8 cellular contexts compared by ENCODE assay signal in the genomic region with DNA sequence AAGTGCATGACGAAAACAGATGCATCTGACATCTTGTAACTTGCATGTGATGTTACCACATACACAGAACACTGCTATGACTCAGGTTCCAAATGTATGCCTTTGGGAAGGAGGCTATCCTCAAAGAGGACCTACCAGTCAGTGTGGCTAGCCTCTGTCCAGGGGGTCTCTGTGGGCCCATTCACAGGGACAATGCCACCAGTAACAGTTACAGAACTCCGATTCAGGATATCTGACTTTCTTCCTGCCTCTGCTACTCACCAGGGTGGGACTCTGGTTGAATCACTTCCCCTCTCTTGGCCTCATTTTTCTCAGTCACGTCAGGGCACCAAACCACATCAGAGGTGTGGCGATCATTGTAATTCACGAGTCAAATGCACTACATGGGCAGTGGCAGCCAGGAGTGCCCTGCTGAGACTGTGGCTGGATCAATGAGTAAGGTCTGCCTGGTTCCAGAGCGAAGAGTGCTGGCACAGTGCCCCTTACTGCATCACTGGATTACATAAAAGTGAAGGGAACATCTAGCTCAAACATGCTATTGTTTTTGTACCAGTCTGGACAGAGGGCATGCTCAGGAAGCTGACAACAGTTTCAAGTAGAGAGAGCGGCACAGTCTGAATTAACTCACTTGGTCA. TPM values are rescaled to one million over a fixed set of nuclear protein-coding genes. Genes with fewer than 3 reads are reported as not detected.
DNase-seq lines count a peak whose midpoint lies in the region; ATAC-seq and TF ChIP-seq lines count a peak whose summit lies in the region.

No MANE protein-coding gene starts in this region.

- H3K4me1 ChIP-seq in lung (ENCODE audit: control insufficient read depth in 2 of 2, insufficient read depth in 2 of 2, low read length in 2 of 2) (peaks cover 7 to 8% of the 10 kb centered on the region in 2 donors), upper lobe of right lung (peaks cover 31% of the 10 kb centered on the region)

- H3K4me3 Mint-ChIP-seq in CD4-positive, alpha-beta T cell, result no peak overlapping the region

- peak overlapping the region; percentile 88 for H3K27ac Mint-ChIP-seq in CD4-positive, alpha-beta T cell

- no peak overlapping the region for H3K27ac ChIP-seq in CD4-positive, alpha-beta T cell (ENCODE audit: low read depth, low read length)
- peak overlapping the region; percentile 95 for H3K27ac ChIP-seq in caudate nucleus (ENCODE audit: low read depth, low read length)
- H3K27ac ChIP-seq in lung (ENCODE audit: low read depth in 1 of 2, low read length in 1 of 2), result peak overlapping the region in 1 of 2 donors; percentile 91
- H3K27ac ChIP-seq in upper lobe of right lung, result peak overlapping the region; percentile 38

- intact Hi-C loops in CD4-positive, alpha-beta T cell (cut with DNase I, micrococcal nuclease), result loop anchor here in 1 of 2 experiments (10.0 kb wide), 1 partner anchor 240 kb away; no protein-coding TSS in a partner anchor
- intact Hi-C loops in upper lobe of right lung (cut with DNase I), result no loop called here

- no peaks in the 10 kb centered on the region for H3K27me3 Mint-ChIP-seq in CD4-positive, alpha-beta T cell

- H3K36me3 Mint-ChIP-seq in CD4-positive, alpha-beta T cell (ENCODE audit: low read depth), result peaks cover 48% of the 10 kb centered on the region

- peaks cover 44% of the 10 kb centered on the region for H3K4me1 Mint-ChIP-seq in CD4-positive, alpha-beta T cell (ENCODE audit: low read depth)

- WGBS in lung, 2 donors, result 42 to 55% methylated on average over 7 of the region's 7 CpGs

- H3K27me3 ChIP-seq in CD4-positive, alpha-beta T cell (ENCODE audit: control insufficient read depth, insufficient read depth, low read length), result no peaks in the 10 kb centered on the region
- H3K27me3 ChIP-seq in lung (ENCODE audit: control insufficient read depth, insufficient read depth), result no peaks in the 10 kb centered on the region
- H3K27me3 ChIP-seq in upper lobe of right lung, result no peaks in the 10 kb centered on the region

- peak; percentile 47 for ATAC-seq in CD4-positive, alpha-beta T cell (ENCODE audit: poor library complexity)
- peak; percentile 34 for ATAC-seq in lung (ENCODE audit: insufficient read depth, low FRiP score)
- peak; percentile 70 for ATAC-seq in upper lobe of right lung
- ATAC-seq in HG02970 (IDR thresholded peaks at IDR 0.05; ENCODE audit: low FRiP score, unreplicated experiment), result no peak

- no peaks in the 10 kb centered on the region for H3K9me3 Mint-ChIP-seq in CD4-positive, alpha-beta T cell

- H3K4me3 ChIP-seq in lung, result no peak overlapping the region
- no peak overlapping the region for H3K4me3 ChIP-seq in upper lobe of right lung

- POLR2A ChIA-PET in CD4-positive, alpha-beta T cell (lab: Charles Lee), result interaction anchor here (2.0 kb wide), 1 partner anchor 26 kb away, joined by 6 read pairs; a partner anchor contains a TSS

- H3K9me3 ChIP-seq in CD4-positive, alpha-beta T cell (ENCODE audit: control insufficient read depth, low read length), result no peaks in the 10 kb centered on the region
- no peaks in the 10 kb centered on the region for H3K9me3 ChIP-seq in lung (ENCODE audit: control insufficient read depth in 2 of 2, insufficient read depth in 1 of 2, low read length in 1 of 2)
- no peaks in the 10 kb centered on the region for H3K9me3 ChIP-seq in upper lobe of right lung

- peaks cover 0 to 14% of the 10 kb centered on the region in 2 donors for H3K36me3 ChIP-seq in lung (ENCODE audit: control insufficient read depth in 2 of 2, insufficient read depth in 2 of 2, low read length in 2 of 2)
- peaks cover 19% of the 10 kb centered on the region for H3K36me3 ChIP-seq in upper lobe of right lung

- CTCF ChIA-PET in CD4-positive, alpha-beta T cell (lab: Charles Lee), result no interaction called here

- TF ChIP-seq CTCF in CD4-positive, alpha-beta T cell (IDR thresholded peaks at IDR 0.05), result no peak
- TF ChIP-seq CTCF in lung (IDR thresholded peaks at IDR 0.05; ENCODE audit: control extremely low read depth, extremely low read depth), result no peak
- TF ChIP-seq CTCF in upper lobe of right lung (IDR thresholded peaks at IDR 0.05), result no peak

- DNase-seq in CD4-positive, alpha-beta T cell, result peak in 4 of 10 experiments; percentile 13 to 30 (median 16)
- DNase-seq in H4 (ENCODE audit: low spot score) (peak; percentile 80), SW 1271 (lab: John Stamatoyannopoulos, UW) (peak; percentile 95 to 98), caudate nucleus (lab: John Stamatoyannopoulos, UW) (peak in 57 of 61 donors; percentile 9 to 85 (median 58)), lung (ENCODE audit: low spot score) (peak; percentile 29), upper lobe of right lung (no peak), NCI-H2227 (lab: John Stamatoyannopoulos, UW; ENCODE audit: unreplicated experiment) (no peak)

RNA-seq across cellular contexts. Expression of a gene that starts 13.2 kb away (rescaled TPM):
- 10 to 100 TPM; 11.2 to 13.3 TPM for total RNA-seq in CD4-positive, alpha-beta T cell
- total RNA-seq in H4 (2014; rRNA removed; shearing (Covaris generic)), result 85.3 and 121 TPM in 2 replicates
- total RNA-seq in lung, result 10 to 100 TPM; 65.1 to 96.8 TPM
- polyA plus RNA-seq in lung, result 100 to 1,000 TPM; 145 to 225 TPM
- total RNA-seq in upper lobe of right lung, result 62.4 TPM

RNA-seq across cellular contexts. Expression of a gene that starts 26.6 kb away (rescaled TPM):
- 10 to 100 TPM; 82.3 to 83.9 TPM for total RNA-seq in CD4-positive, alpha-beta T cell
- total RNA-seq in H4 (2014; rRNA removed; shearing (Covaris generic)), result 113 and 129 TPM in 2 replicates
- total RNA-seq in lung (100 to 1,000 TPM; 134 to 171 TPM), upper lobe of right lung (158 TPM)
- polyA plus RNA-seq in lung, result 10 to 100 TPM; 19.1 to 40.5 TPM

RNA-seq across cellular contexts. Expression of a gene that starts 58.5 kb away (rescaled TPM):
- total RNA-seq in CD4-positive, alpha-beta T cell, result under 1 TPM; 0.78 to 0.80 TPM
- 319 and 472 TPM in 2 replicates for total RNA-seq in H4 (2014; rRNA removed; shearing (Covaris generic))
- 1,000 to 10,000 TPM in 1 of 2 donors, 100 to 1,000 TPM in 1; 985 to 1,186 TPM for total RNA-seq in lung
- 100 to 1,000 TPM; 145 to 850 TPM for polyA plus RNA-seq in lung
- total RNA-seq in upper lobe of right lung, result 1,248 TPM

Comparison
In these comparisons a context has a peak if more than half of its experiments do, and no peak if none do; other contexts are left out.
1. DNase-seq: peak in H4 (single experiment), SW 1271 (2 of 2), caudate nucleus (57 of 61) and lung (single experiment); none in upper lobe of right lung (single experiment) and NCI-H2227 (single experiment).
2. RNA of a gene that starts 58.5 kb away (total RNA-seq): 1,248 TPM in upper lobe of right lung (single experiment), 985 to 1,186 TPM in lung and 319 to 472 TPM in H4; 0.78 to 0.80 TPM in CD4-positive, alpha-beta T cell; every median in the first group is over 100 times any median in the second.